Comparison of ENCODE assay signal across 9 cellular contexts in the genomic region with DNA sequence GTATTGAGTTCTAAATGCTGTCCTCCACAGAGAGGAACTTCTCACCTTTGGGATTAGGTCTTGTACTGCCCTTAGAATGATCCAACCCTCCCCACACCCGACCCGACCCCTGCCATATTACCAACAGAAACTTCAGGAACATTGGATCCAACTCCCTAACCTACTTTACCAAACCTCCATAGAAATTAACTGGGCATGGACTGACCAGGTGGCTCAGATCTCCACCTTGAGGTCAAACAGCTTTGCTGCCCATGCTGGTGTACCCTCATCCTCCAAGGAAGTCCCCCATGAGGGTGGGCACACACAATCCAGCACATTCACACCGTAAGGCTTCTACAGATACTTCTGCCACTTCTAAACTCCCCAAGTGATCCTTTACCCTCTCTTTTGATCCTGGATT. TPM values are rescaled to one million over a fixed set of nuclear protein-coding genes. Genes with fewer than 3 reads are reported as not detected.
DNase-seq lines count a peak whose midpoint lies in the region; ATAC-seq and TF ChIP-seq lines count a peak whose summit lies in the region.
"Had no signal": no experiment of that assay in that cellular context is flagged by ENCODE, and none has a peak within 500 bp of the region (broad histone marks: within the 10 kb centered on the region; RNA-seq: fewer than 3 reads in every experiment).

No MANE protein-coding gene starts in this region.

- TF ChIP-seq CTCF in right atrium auricular region (IDR thresholded peaks at IDR 0.05) (no peak), colonic mucosa (IDR thresholded peaks at IDR 0.05) (no peak), natural killer cell (IDR thresholded peaks at IDR 0.05) (no peak)

- H3K9me3 ChIP-seq in right atrium auricular region (no peaks in the 10 kb centered on the region), colonic mucosa (no peaks in the 10 kb centered on the region)

- H3K4me3 ChIP-seq in right atrium auricular region (no peak overlapping the region), colonic mucosa (no peak overlapping the region)

- H3K4me3 Mint-ChIP-seq in natural killer cell = no peak overlapping the region

- no peaks in the 10 kb centered on the region for H3K36me3 Mint-ChIP-seq in natural killer cell

- DNase-seq in right atrium auricular region (ENCODE audit: low spot score) (no peak), left cardiac atrium (no peak), colonic mucosa (no peak), natural killer cell (no peak), GM19240 (ENCODE audit: insufficient read length, low spot score) (no peak), SIG-M5 (lab: John Stamatoyannopoulos, UW) (no peak)
- no peak for DNase-seq in activated CD4-positive, CD25-positive, alpha-beta regulatory T cell (lab: John Stamatoyannopoulos, UW)
- no peak for DNase-seq in activated CD4-positive, alpha-beta T cell treated with anti-CD3 and anti-CD28 coated beads for 48 hours
- DNase-seq: effector CD4-positive, alpha-beta T cell had no signal

- intact Hi-C loops in left cardiac atrium (cut with DNase I) (no loop called here), colonic mucosa (cut with DNase I) (no loop called here), natural killer cell (cut with micrococcal nuclease) (no loop called here)

- H3K27me3 ChIP-seq in right atrium auricular region = no peaks in the 10 kb centered on the region
- H3K27me3 ChIP-seq in colonic mucosa = no peaks in the 10 kb centered on the region

- peak overlapping the region; percentile 91 to 93 for H3K27ac Mint-ChIP-seq in natural killer cell

- H3K36me3 ChIP-seq in right atrium auricular region = no peaks in the 10 kb centered on the region
- H3K36me3 ChIP-seq in colonic mucosa = no peaks in the 10 kb centered on the region

- no peak overlapping the region for H3K9ac ChIP-seq in colonic mucosa (ENCODE audit: low read depth in 2 of 2, low read length in 2 of 2)

- H3K27ac ChIP-seq in right atrium auricular region (peak overlapping the region; percentile 82 to 89), colonic mucosa (peak overlapping the region; percentile 91)

- H3K4me1 ChIP-seq in right atrium auricular region (peaks cover 0 to 100% of the 10 kb centered on the region in 2 donors), colonic mucosa (peaks cover 24% of the 10 kb centered on the region)

- H3K4me1 Mint-ChIP-seq in natural killer cell = peaks cover 84 to 85% of the 10 kb centered on the region in 2 donors

- H3K27me3 Mint-ChIP-seq in natural killer cell (ENCODE audit: low read depth in 2 of 2) = no peaks in the 10 kb centered on the region

- ATAC-seq in left cardiac atrium = no peak
- no peak for ATAC-seq in natural killer cell

- no peaks in the 10 kb centered on the region for H3K9me3 Mint-ChIP-seq in natural killer cell

RNA-seq across cellular contexts. Expression of a gene that starts 21.5 kb away (rescaled TPM):
- total RNA-seq in right atrium auricular region (10 to 100 TPM; 68.2 to 84.1 TPM), left cardiac atrium (10 to 100 TPM; 68.4 to 69.0 TPM), colonic mucosa (10 to 100 TPM; 81.5 to 87.6 TPM), natural killer cell (10 to 100 TPM; 76.0 to 99.8 (median 84.6) TPM)

RNA-seq across cellular contexts. Expression of a gene that starts 30.5 kb away (rescaled TPM):
- 10 to 100 TPM; 24.1 to 28.1 TPM for total RNA-seq in right atrium auricular region
- 100 to 1,000 TPM in 1 of 2 donors, 10 to 100 TPM in 1; 81.3 to 117 TPM for total RNA-seq in left cardiac atrium
- total RNA-seq in colonic mucosa = 100 to 1,000 TPM; 147 to 278 TPM
- 100 to 1,000 TPM; 223 to 298 (median 289) TPM for total RNA-seq in natural killer cell
